In the genomic region with DNA sequence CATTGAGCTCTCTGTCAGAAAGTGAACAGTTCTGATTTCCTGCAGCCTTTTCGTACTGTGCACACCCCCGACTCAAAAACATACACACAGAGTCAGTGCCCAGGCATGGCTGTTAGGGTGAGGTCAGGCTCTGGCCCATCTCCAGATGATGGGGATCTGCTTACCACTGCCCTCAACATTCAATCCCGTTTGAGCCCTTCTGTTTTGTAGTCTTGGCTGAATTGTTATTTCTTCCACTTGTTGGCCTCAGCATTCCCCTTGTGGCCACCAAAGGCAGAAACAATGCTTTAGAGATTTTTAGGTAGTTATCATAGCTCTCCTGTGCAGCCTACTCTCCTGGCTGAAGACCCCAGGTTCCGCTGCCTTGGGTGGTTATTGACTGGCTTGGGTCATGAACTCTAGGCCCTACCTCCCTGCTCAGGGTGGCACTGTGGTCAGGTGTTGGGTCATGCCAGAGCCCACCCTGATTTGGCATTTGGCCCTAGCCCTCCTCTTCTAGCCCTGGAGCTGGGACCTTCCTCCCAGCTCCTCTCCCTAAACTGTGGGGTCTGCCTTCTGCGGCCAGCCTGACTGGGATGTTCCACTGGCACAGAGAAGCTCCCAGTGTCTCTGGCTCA, we compare ENCODE assay signal across 14 cellular contexts. TPM values are rescaled to one million over a fixed set of nuclear protein-coding genes. Genes with fewer than 3 reads are reported as not detected.
DNase-seq lines count a peak whose midpoint lies in the region; ATAC-seq, FAIRE-seq and TF ChIP-seq lines count a peak whose summit lies in the region.
"Had no signal": no experiment of that assay in that cellular context is flagged by ENCODE, and none has a peak within 500 bp of the region (broad histone marks: within the 10 kb centered on the region; RNA-seq: fewer than 3 reads in every experiment).

No MANE protein-coding gene starts in this region.

- H4K20me1 ChIP-seq in GM23248 (ENCODE audit: insufficient read depth) (no peaks in the 10 kb centered on the region), astrocyte (ENCODE audit: insufficient read depth, low read length) (peaks cover 72% of the 10 kb centered on the region)

- DNase-seq in GM23248 (peak; percentile 57), astrocyte (ENCODE audit: low read depth) (peak; percentile 56), foreskin fibroblast (peak; percentile 47 to 69), Ammon's horn (ENCODE audit: low spot score) (no peak), KBM-7 (no peak)
- DNase-seq in stimulated activated naive B cell treated with anti-CD40 and anti-IgM and Interleukin-4, amounts not matched to agents 10 μg/mL and 1 μg/mL and 100 μg/mL, for 72 hours, result no peak
- DNase-seq in CD8-positive, alpha-beta T cell, result no peak
- DNase-seq: cortex of kidney; NCI-H345; SIG-M5; stimulated activated CD4-positive, alpha-beta T cell treated with anti-CD3 and anti-CD28 coated beads, Interleukin-1b, Interleukin-23, amount 100 ng/mL, for 48 hours had no signal

- POLR2A ChIA-PET in CD8-positive, alpha-beta T cell (lab: Charles Lee), result no interaction called here

- H3K4me1 ChIP-seq in GM23248 (ENCODE audit: insufficient read depth) (peaks cover 13% of the 10 kb centered on the region), astrocyte (ENCODE audit: insufficient read depth, low read length) (peaks cover 28% of the 10 kb centered on the region)
- peaks cover 6% of the 10 kb centered on the region for H3K4me1 ChIP-seq in CD8-positive, alpha-beta T cell (ENCODE audit: insufficient read depth, low read length)

- 66 to 78% methylated on average over 5 of the region's 5 CpGs for WGBS in GM23248 (ENCODE audit: low coverage in 1 of 2, low lambda C conversion rate in 2 of 2, missing lambda C conversion rate in 2 of 2), 2 experiments

- peaks cover 31% of the 10 kb centered on the region for H3K36me3 Mint-ChIP-seq in astrocyte (ENCODE audit: low read depth, unreplicated experiment)
- H3K36me3 Mint-ChIP-seq in stimulated activated naive B cell treated with anti-CD40 and anti-IgM and Interleukin-4, amounts not matched to agents 10 μg/mL and 1 μg/mL and 100 μg/mL, for 72 hours, result peaks cover 16 to 23% of the 10 kb centered on the region in 2 donors
- no peaks in the 10 kb centered on the region for H3K36me3 Mint-ChIP-seq in CD8-positive, alpha-beta T cell

- intact Hi-C loops in CD8-positive, alpha-beta T cell (cut with DNase I, micrococcal nuclease), result no loop called here

- in situ Hi-C loops in GM23248 (cut with MboI), result loop anchor here (5.0 kb wide), 1 partner anchor 86 kb away; no protein-coding TSS in a partner anchor
- in situ Hi-C loops in KBM-7 (cut with MboI; ENCODE audit: low pct_unique_long_range_greater_than_20kb, low sequenced_read_pairs), result loop anchor here (10.0 kb wide), 1 partner anchor 88 kb away; no protein-coding TSS in a partner anchor

- H3K4me2 ChIP-seq in GM23248 (ENCODE audit: unreplicated experiment), result no peak overlapping the region
- H3K4me2 ChIP-seq in astrocyte (ENCODE audit: low read length), result peak overlapping the region; percentile 11

- no peak for ATAC-seq in stimulated activated naive B cell treated with anti-CD40 and anti-IgM and Interleukin-4, amounts not matched to agents 10 μg/mL and 1 μg/mL and 100 μg/mL, for 72 hours (replicated peaks)
- no peak for ATAC-seq in CD8-positive, alpha-beta T cell
- ATAC-seq in HG02884 (IDR thresholded peaks at IDR 0.05; ENCODE audit: unreplicated experiment), result no peak
- ATAC-seq: K562 had no signal

- peaks cover 3% of the 10 kb centered on the region for H3K9me3 Mint-ChIP-seq in astrocyte (ENCODE audit: unreplicated experiment)
- no peaks in the 10 kb centered on the region for H3K9me3 Mint-ChIP-seq in stimulated activated naive B cell treated with anti-CD40 and anti-IgM and Interleukin-4, amounts not matched to agents 10 μg/mL and 1 μg/mL and 100 μg/mL, for 72 hours
- H3K9me3 Mint-ChIP-seq in CD8-positive, alpha-beta T cell, result no peaks in the 10 kb centered on the region
- H3K9me3 Mint-ChIP-seq: activated T-helper 2 cell treated with anti-CD3 and anti-CD28 coated beads, Interferon-gamma antibody, Interleukin-2, Interleukin-4, amounts not matched to agents 10 μg/mL and 5 μg/mL and 100 μg/mL, durations not matched to agents 14 hours and 24 hours and 36 hours had no signal

- no peak overlapping the region for H3K4me3 ChIP-seq in GM23248
- H3K4me3 ChIP-seq in astrocyte (ENCODE audit: insufficient read depth, low read depth, low read length), result no peak overlapping the region
- H3K4me3 ChIP-seq in foreskin fibroblast (ENCODE audit: low read depth in 1 of 2, low read length in 2 of 2), result no peak overlapping the region
- H3K4me3 ChIP-seq in CD8-positive, alpha-beta T cell (ENCODE audit: low read depth, low read length), result no peak overlapping the region
- H3K4me3 ChIP-seq: K562 had no signal

- peak overlapping the region; percentile 26 for H3K27ac Mint-ChIP-seq in astrocyte (ENCODE audit: unreplicated experiment)
- peak overlapping the region; percentile 33 for H3K27ac Mint-ChIP-seq in stimulated activated naive B cell treated with anti-CD40 and anti-IgM and Interleukin-4, amounts not matched to agents 10 μg/mL and 1 μg/mL and 100 μg/mL, for 72 hours
- H3K27ac Mint-ChIP-seq in CD8-positive, alpha-beta T cell, result no peak overlapping the region
- H3K27ac Mint-ChIP-seq: activated T-helper 2 cell treated with anti-CD3 and anti-CD28 coated beads, Interferon-gamma antibody, Interleukin-2, Interleukin-4, amounts not matched to agents 10 μg/mL and 5 μg/mL and 100 μg/mL, durations not matched to agents 14 hours and 24 hours and 36 hours had no signal

- H3K27me3 Mint-ChIP-seq in astrocyte (ENCODE audit: low read depth, unreplicated experiment), result peaks cover 23% of the 10 kb centered on the region
- peaks cover 0 to under 1% of the 10 kb centered on the region in 2 donors for H3K27me3 Mint-ChIP-seq in stimulated activated naive B cell treated with anti-CD40 and anti-IgM and Interleukin-4, amounts not matched to agents 10 μg/mL and 1 μg/mL and 100 μg/mL, for 72 hours
- no peaks in the 10 kb centered on the region for H3K27me3 Mint-ChIP-seq in CD8-positive, alpha-beta T cell (ENCODE audit: low read depth)

- H3K79me2 ChIP-seq in GM23248 (ENCODE audit: insufficient read depth), result no peaks in the 10 kb centered on the region
- peaks cover 35% of the 10 kb centered on the region for H3K79me2 ChIP-seq in astrocyte (ENCODE audit: insufficient read depth, low read length)

- peaks cover 26% of the 10 kb centered on the region for H3K4me1 Mint-ChIP-seq in astrocyte (ENCODE audit: low read depth, unreplicated experiment)
- peaks cover 6 to 15% of the 10 kb centered on the region in 2 donors for H3K4me1 Mint-ChIP-seq in stimulated activated naive B cell treated with anti-CD40 and anti-IgM and Interleukin-4, amounts not matched to agents 10 μg/mL and 1 μg/mL and 100 μg/mL, for 72 hours
- H3K4me1 Mint-ChIP-seq in CD8-positive, alpha-beta T cell (ENCODE audit: low read depth), result peaks cover 4% of the 10 kb centered on the region

- H3K9me2 ChIP-seq in GM23248 (ENCODE audit: insufficient read depth), result no peaks in the 10 kb centered on the region

- H3K9ac ChIP-seq in GM23248, result no peak overlapping the region
- peak overlapping the region; percentile 3 for H3K9ac ChIP-seq in astrocyte (ENCODE audit: low read length)

- H3K4me3 Mint-ChIP-seq in astrocyte (ENCODE audit: unreplicated experiment), result no peak overlapping the region
- no peak overlapping the region for H3K4me3 Mint-ChIP-seq in stimulated activated naive B cell treated with anti-CD40 and anti-IgM and Interleukin-4, amounts not matched to agents 10 μg/mL and 1 μg/mL and 100 μg/mL, for 72 hours
- no peak overlapping the region for H3K4me3 Mint-ChIP-seq in CD8-positive, alpha-beta T cell

- H3K27ac ChIP-seq in GM23248 (no peak overlapping the region), astrocyte (ENCODE audit: low read depth, low read length) (no peak overlapping the region)
- no peak overlapping the region for H3K27ac ChIP-seq in CD8-positive, alpha-beta T cell (ENCODE audit: low read depth, low read length)

- CTCF ChIA-PET in CD8-positive, alpha-beta T cell (lab: Charles Lee), result interaction anchor here (1.7 kb wide), 1 partner anchor 194 kb away, joined by 6 read pairs; the partner anchor contains the start of gene IRGM

- H2AFZ ChIP-seq in GM23248 (no peak overlapping the region), astrocyte (ENCODE audit: low read depth, low read length) (no peak overlapping the region)

- no peaks in the 10 kb centered on the region for H3K9me3 ChIP-seq in GM23248 (ENCODE audit: low read depth)
- H3K9me3 ChIP-seq in astrocyte (ENCODE audit: insufficient read depth, low read depth, low read length), result no peaks in the 10 kb centered on the region
- H3K9me3 ChIP-seq in CD8-positive, alpha-beta T cell (ENCODE audit: low read length), result no peaks in the 10 kb centered on the region

- H3K27me3 ChIP-seq in GM23248 (replicated peaks; ENCODE audit: insufficient read depth) (no peaks in the 10 kb centered on the region), astrocyte (ENCODE audit: insufficient read depth, low read length) (no peaks in the 10 kb centered on the region)
- no peaks in the 10 kb centered on the region for H3K27me3 ChIP-seq in CD8-positive, alpha-beta T cell (ENCODE audit: insufficient read depth, low read length)

- no peak for FAIRE-seq in astrocyte (lab: Jason Lieb, UNC)
- FAIRE-seq: K562 had no signal

- 0 out of 2 replicates have a peak, but pooled peaks cover 10% of the 10 kb centered on the region for H3F3A ChIP-seq in GM23248 (ENCODE audit: insufficient read depth)

- TF ChIP-seq CTCF in astrocyte (IDR thresholded peaks at IDR 0.05; ENCODE audit: insufficient read depth, low read depth, low read length) (peak; percentile 40), foreskin fibroblast (IDR thresholded peaks at IDR 0.05; ENCODE audit: low read depth, low read length) (peak; percentile 35)
- no peak for TF ChIP-seq CTCF in CD8-positive, alpha-beta T cell (IDR thresholded peaks at IDR 0.05)

- 0 out of 2 replicates have a peak, but pooled peaks cover 5% of the 10 kb centered on the region for H3K36me3 ChIP-seq in GM23248 (ENCODE audit: low read depth)
- H3K36me3 ChIP-seq in astrocyte (ENCODE audit: insufficient read depth, low read length), result peaks cover 3% of the 10 kb centered on the region
- no peaks in the 10 kb centered on the region for H3K36me3 ChIP-seq in CD8-positive, alpha-beta T cell (ENCODE audit: insufficient read depth, low read length)

RNA-seq across cellular contexts. Expression of gene MYOZ3, which starts 7.8 kb away (rescaled TPM):
- total RNA-seq in GM23248 (2014; rRNA removed; shearing (Covaris generic)), result 0.13 and 0.32 TPM in 2 replicates
- polyA plus RNA-seq in GM23248 (2016; fragmentation: Nextera tagmentation; extraction: Ambion mirVana), result 0.18 and 0.71 TPM in 2 replicates
- 5.5 and 9.4 TPM in 2 replicates for total RNA-seq in astrocyte
- not detected for total RNA-seq in CD8-positive, alpha-beta T cell
- total RNA-seq: K562 had no signal
- polyA plus RNA-seq: K562 had no signal

RNA-seq across cellular contexts. Expression of gene SYNPO, which starts 12.8 kb away (rescaled TPM):
- 6.1 and 7.7 TPM in 2 replicates for total RNA-seq in GM23248 (2014; rRNA removed; shearing (Covaris generic))
- 5.6 and 6.3 TPM in 2 replicates for polyA plus RNA-seq in GM23248 (2016; fragmentation: Nextera tagmentation; extraction: Ambion mirVana)
- total RNA-seq in astrocyte, result 40.2 and 68.9 TPM in 2 replicates
- under 1 TPM; 0.06 to 0.14 TPM for total RNA-seq in CD8-positive, alpha-beta T cell

RNA-seq across cellular contexts. Expression of gene RBM22, which starts 47.6 kb away (rescaled TPM):
- 24.6 and 25.8 TPM in 2 replicates for total RNA-seq in GM23248 (2014; rRNA removed; shearing (Covaris generic))
- 35.5 and 36.7 TPM in 2 replicates for polyA plus RNA-seq in GM23248 (2016; fragmentation: Nextera tagmentation; extraction: Ambion mirVana)
- 42.0 and 47.4 TPM in 2 replicates for total RNA-seq in astrocyte
- 100 to 1,000 TPM; 119 to 125 TPM for total RNA-seq in CD8-positive, alpha-beta T cell

Comparison
In these comparisons a context has a peak if more than half of its experiments do, and no peak if none do; other contexts are left out.
1. DNase-seq: peak in GM23248 (single experiment), astrocyte (single experiment) and foreskin fibroblast (2 of 2); none in stimulated activated naive B cell treated with anti-CD40 and anti-IgM and Interleukin-4, amounts not matched to agents 10 μg/mL and 1 μg/mL and 100 μg/mL, for 72 hours (single experiment), Ammon's horn (single experiment), CD8-positive, alpha-beta T cell (0 of 7) and KBM-7 (single experiment).